Comparison of ENCODE assay signal across 27 cellular contexts in the genomic region with DNA sequence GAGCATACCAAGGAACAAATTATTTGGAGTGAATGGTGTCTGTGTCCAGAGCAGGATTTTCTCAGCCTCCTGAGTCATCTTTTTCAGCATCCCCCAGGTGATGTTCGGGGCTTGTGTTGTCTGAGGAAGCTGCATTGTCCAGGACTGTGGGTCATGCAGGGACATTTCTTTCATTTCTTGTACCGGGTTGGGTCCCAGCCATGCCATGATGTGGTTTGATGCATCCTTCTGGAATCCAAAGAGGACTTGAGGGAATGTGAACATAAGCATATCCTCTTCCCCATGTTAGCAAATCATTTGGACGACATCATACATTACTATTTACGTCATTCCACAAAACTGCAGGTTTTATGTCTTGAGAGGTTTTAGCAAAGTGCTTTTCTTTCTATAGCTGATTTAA.
DNase-seq lines count a peak whose midpoint lies in the region; TF ChIP-seq lines count a peak whose summit lies in the region.
"Had no signal": no experiment of that assay in that cellular context is flagged by ENCODE, and none has a peak within 500 bp of the region (broad histone marks: within the 10 kb centered on the region; RNA-seq: fewer than 3 reads in every experiment).

No MANE protein-coding gene starts in this region.

- POLR2A ChIA-PET in SK-N-SH (lab: Yijun Ruan, JAX): no interaction called here

- no peak overlapping the region for H3K27ac ChIP-seq in GM23248
- no peak overlapping the region for H3K27ac ChIP-seq in SK-N-SH (ENCODE audit: low read depth in 2 of 2, low read length in 1 of 2)
- H3K27ac ChIP-seq: A549, breast epithelium, pancreas, thoracic aorta, uterus had no signal

- H3K4me2 ChIP-seq in GM23248 (ENCODE audit: unreplicated experiment) (no peak overlapping the region), SK-N-SH (no peak overlapping the region; the same call in 1 of the 2 replicates)
- H3K4me2 ChIP-seq: A549 had no signal

- H3K4me3 ChIP-seq in GM23248 (no peak overlapping the region), SK-N-SH (ENCODE audit: low read depth in 2 of 2, low read length in 1 of 2) (no peak overlapping the region)
- H3K4me3 ChIP-seq: A549, breast epithelium, pancreas, thoracic aorta, uterus had no signal

- H2AFZ ChIP-seq in GM23248: no peak overlapping the region
- H2AFZ ChIP-seq in SK-N-SH (ENCODE audit: low read depth): no peak overlapping the region

- TF ChIP-seq RAD21 in SK-N-SH (IDR thresholded peaks at IDR 0.05; ENCODE audit: low read length): no peak

- TF ChIP-seq EP300 in SK-N-SH (IDR thresholded peaks at IDR 0.05; ENCODE audit: borderline replicate concordance in 1 of 2, low read depth in 1 of 2, low read length in 1 of 2): peak in 1 of 2 experiments; percentile 35; a peak in 1 of 4 replicates

- DNase-seq in AG08395 (ENCODE audit: low spot score): peak; percentile 38
- DNase-seq in GM23248: peak; percentile 34
- DNase-seq in SK-N-SH: no peak
- peak; percentile 17 for DNase-seq in iris pigment epithelial cell (ENCODE audit: low read depth)
- no peak for DNase-seq in activated CD4-positive, alpha-beta T cell treated with anti-CD3 and anti-CD28 coated beads, Interleukin-2, amount 50 U/mL, for 4 hours
- DNase-seq in inferior parietal cortex (ENCODE audit: extremely low spot score): no peak
- no peak for DNase-seq in NCI-H1105 treated with DMSO at 0.1 percent for 48 hours (lab: John Stamatoyannopoulos, UW)
- DNase-seq in NCI-H2196 (lab: John Stamatoyannopoulos, UW; ENCODE audit: unreplicated experiment): no peak
- DNase-seq: activated naive CD4-positive, alpha-beta T cell treated with anti-CD3 and anti-CD28 coated beads, Interleukin-2, amount 10 ng/mL, durations not matched to agents 7 days and 5 days; amygdala; BE2C; effector CD4-positive, alpha-beta T cell; immature natural killer cell; Karpas-422; mesendoderm; NCI-H146; NCI-H446; NCI-H748 treated with DMSO at 0.1 percent for 48 hours; pancreas; SHP77; small intestine; stimulated activated CD4-positive, alpha-beta T cell treated with anti-CD3 and anti-CD28 coated beads, Interleukin-1b, Interleukin-23, amount 100 ng/mL, for 48 hours; stimulated activated naive CD8-positive, alpha-beta T cell treated with anti-CD3 and anti-CD28 coated beads, Interleukin-15, Interleukin-2, amounts not matched to agents 100 U/mL and 50 U/mL, for 24 hours; uterus had no signal

- in situ Hi-C loops in GM23248 (cut with MboI): no loop called here

- CTCF ChIA-PET in SK-N-SH (lab: Yijun Ruan, JAX): no interaction called here

- TF ChIP-seq CTCF in SK-N-SH (IDR thresholded peaks at IDR 0.05): no peak

- no peaks in the 10 kb centered on the region for H3F3A ChIP-seq in GM23248 (ENCODE audit: insufficient read depth)
- no peaks in the 10 kb centered on the region for H3F3A ChIP-seq in SK-N-SH (replicated peaks; ENCODE audit: insufficient read depth)

- H3K36me3 ChIP-seq in GM23248 (ENCODE audit: low read depth) (no peaks in the 10 kb centered on the region), SK-N-SH (replicated peaks in 1 of 2; ENCODE audit: control insufficient read depth in 1 of 2, insufficient read depth in 2 of 2, low read length in 1 of 2) (peaks cover 0 to 28% of the 10 kb centered on the region in 2 experiments)
- H3K36me3 ChIP-seq: BE2C, breast epithelium, pancreas, thoracic aorta, uterus had no signal

- no peaks in the 10 kb centered on the region for H3K9me3 ChIP-seq in GM23248 (ENCODE audit: low read depth)
- peaks cover 17% of the 10 kb centered on the region for H3K9me3 ChIP-seq in SK-N-SH
- H3K9me3 ChIP-seq: BE2C, pancreas, thoracic aorta had no signal

- H4K20me1 ChIP-seq in GM23248 (ENCODE audit: insufficient read depth) (no peaks in the 10 kb centered on the region), SK-N-SH (ENCODE audit: insufficient read depth) (no peaks in the 10 kb centered on the region)

- H3K79me2 ChIP-seq in GM23248 (ENCODE audit: insufficient read depth) (no peaks in the 10 kb centered on the region), SK-N-SH (ENCODE audit: insufficient read depth) (no peaks in the 10 kb centered on the region)

- H3K9ac ChIP-seq in GM23248 (no peak overlapping the region), SK-N-SH (no peak overlapping the region)

- 35 to 54% methylated on average over 4 of the region's 4 CpGs for WGBS in GM23248 (ENCODE audit: low coverage in 1 of 2, low lambda C conversion rate in 2 of 2, missing lambda C conversion rate in 2 of 2), 2 experiments
- WGBS in SK-N-SH (ENCODE audit: low lambda C conversion rate): 62% methylated on average over 3 of the region's 4 CpGs

- H3K4me1 ChIP-seq in GM23248 (ENCODE audit: insufficient read depth) (no peaks in the 10 kb centered on the region), SK-N-SH (ENCODE audit: control insufficient read depth in 1 of 2, insufficient read depth in 2 of 2, low read depth in 1 of 2, low read length in 1 of 2) (0 out of 4 replicates have a peak, but pooled peaks cover 0 to 4% of the 10 kb centered on the region in 2 experiments)
- H3K4me1 ChIP-seq: A549, BE2C, breast epithelium, pancreas, uterus had no signal

- H3K9me2 ChIP-seq in GM23248 (ENCODE audit: insufficient read depth) (no peaks in the 10 kb centered on the region), SK-N-SH (no peaks in the 10 kb centered on the region)

- H3K27me3 ChIP-seq in GM23248 (replicated peaks; ENCODE audit: insufficient read depth) (no peaks in the 10 kb centered on the region), SK-N-SH (ENCODE audit: insufficient read depth) (no peaks in the 10 kb centered on the region)
- H3K27me3 ChIP-seq: BE2C, breast epithelium, pancreas, uterus had no signal

TF ChIP-seq in SK-N-SH, 30 proteins besides CTCF, POLR2A, EP300 and RAD21 (continues in another document):
- TF ChIP-seq, protein P1, sequence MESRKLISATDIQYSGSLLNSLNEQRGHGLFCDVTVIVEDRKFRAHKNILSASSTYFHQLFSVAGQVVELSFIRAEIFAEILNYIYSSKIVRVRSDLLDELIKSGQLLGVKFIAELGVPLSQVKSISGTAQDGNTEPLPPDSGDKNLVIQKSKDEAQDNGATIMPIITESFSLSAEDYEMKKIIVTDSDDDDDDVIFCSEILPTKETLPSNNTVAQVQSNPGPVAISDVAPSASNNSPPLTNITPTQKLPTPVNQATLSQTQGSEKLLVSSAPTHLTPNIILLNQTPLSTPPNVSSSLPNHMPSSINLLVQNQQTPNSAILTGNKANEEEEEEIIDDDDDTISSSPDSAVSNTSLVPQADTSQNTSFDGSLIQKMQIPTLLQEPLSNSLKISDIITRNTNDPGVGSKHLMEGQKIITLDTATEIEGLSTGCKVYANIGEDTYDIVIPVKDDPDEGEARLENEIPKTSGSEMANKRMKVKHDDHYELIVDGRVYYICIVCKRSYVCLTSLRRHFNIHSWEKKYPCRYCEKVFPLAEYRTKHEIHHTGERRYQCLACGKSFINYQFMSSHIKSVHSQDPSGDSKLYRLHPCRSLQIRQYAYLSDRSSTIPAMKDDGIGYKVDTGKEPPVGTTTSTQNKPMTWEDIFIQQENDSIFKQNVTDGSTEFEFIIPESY (IDR thresholded peaks at IDR 0.05; ENCODE audit: borderline replicate concordance, low read depth): no peak
- no peak for TF ChIP-seq YY1 (IDR thresholded peaks at IDR 0.05; ENCODE audit: low read depth)
- TF ChIP-seq POLR2AphosphoS5 (IDR thresholded peaks at IDR 0.05; ENCODE audit: low read depth, low read length): no peak
- TF ChIP-seq FOXJ3 (CRISPR knock-in tag; IDR thresholded peaks at IDR 0.05): no peak
- TF ChIP-seq GABPA (IDR thresholded peaks at IDR 0.05; ENCODE audit: low read depth): no peak
- no peak for TF ChIP-seq SIN3A (IDR thresholded peaks at IDR 0.05; ENCODE audit: borderline replicate concordance, low read depth, low read length)
- no peak for TF ChIP-seq RFX5 (IDR thresholded peaks at IDR 0.05; ENCODE audit: low read length)
- no peak for TF ChIP-seq SMC3 (IDR thresholded peaks at IDR 0.05; ENCODE audit: low read depth, low read length)
- TF ChIP-seq, protein P2, sequence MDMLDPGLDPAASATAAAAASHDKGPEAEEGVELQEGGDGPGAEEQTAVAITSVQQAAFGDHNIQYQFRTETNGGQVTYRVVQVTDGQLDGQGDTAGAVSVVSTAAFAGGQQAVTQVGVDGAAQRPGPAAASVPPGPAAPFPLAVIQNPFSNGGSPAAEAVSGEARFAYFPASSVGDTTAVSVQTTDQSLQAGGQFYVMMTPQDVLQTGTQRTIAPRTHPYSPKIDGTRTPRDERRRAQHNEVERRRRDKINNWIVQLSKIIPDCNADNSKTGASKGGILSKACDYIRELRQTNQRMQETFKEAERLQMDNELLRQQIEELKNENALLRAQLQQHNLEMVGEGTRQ (IDR thresholded peaks at IDR 0.05; ENCODE audit: borderline replicate concordance, low read depth, low read length): no peak
- TF ChIP-seq MEF2A (IDR thresholded peaks at IDR 0.05; ENCODE audit: borderline replicate concordance, low read depth): no peak
- TF ChIP-seq EZH2phosphoT487 (IDR thresholded peaks at IDR 0.05; ENCODE audit: borderline replicate concordance, low read depth): no peak
- TF ChIP-seq TAF1 (IDR thresholded peaks at IDR 0.05; ENCODE audit: borderline replicate concordance, low read depth, low read length): no peak
- TF ChIP-seq, protein P3, sequence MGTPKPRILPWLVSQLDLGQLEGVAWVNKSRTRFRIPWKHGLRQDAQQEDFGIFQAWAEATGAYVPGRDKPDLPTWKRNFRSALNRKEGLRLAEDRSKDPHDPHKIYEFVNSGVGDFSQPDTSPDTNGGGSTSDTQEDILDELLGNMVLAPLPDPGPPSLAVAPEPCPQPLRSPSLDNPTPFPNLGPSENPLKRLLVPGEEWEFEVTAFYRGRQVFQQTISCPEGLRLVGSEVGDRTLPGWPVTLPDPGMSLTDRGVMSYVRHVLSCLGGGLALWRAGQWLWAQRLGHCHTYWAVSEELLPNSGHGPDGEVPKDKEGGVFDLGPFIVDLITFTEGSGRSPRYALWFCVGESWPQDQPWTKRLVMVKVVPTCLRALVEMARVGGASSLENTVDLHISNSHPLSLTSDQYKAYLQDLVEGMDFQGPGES (IDR thresholded peaks at IDR 0.05; ENCODE audit: low read depth, low read length): no peak
- TF ChIP-seq, protein P4, sequence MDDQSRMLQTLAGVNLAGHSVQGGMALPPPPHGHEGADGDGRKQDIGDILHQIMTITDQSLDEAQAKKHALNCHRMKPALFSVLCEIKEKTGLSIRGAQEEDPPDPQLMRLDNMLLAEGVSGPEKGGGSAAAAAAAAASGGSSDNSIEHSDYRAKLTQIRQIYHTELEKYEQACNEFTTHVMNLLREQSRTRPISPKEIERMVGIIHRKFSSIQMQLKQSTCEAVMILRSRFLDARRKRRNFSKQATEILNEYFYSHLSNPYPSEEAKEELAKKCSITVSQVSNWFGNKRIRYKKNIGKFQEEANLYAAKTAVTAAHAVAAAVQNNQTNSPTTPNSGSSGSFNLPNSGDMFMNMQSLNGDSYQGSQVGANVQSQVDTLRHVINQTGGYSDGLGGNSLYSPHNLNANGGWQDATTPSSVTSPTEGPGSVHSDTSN (IDR thresholded peaks at IDR 0.05): peak; percentile 19; the same call in 1 of the 2 replicates
- TF ChIP-seq RXRA (IDR thresholded peaks at IDR 0.05; ENCODE audit: borderline replicate concordance, low read depth): no peak
- TF ChIP-seq JUND (IDR thresholded peaks at IDR 0.05): peak; percentile 11; the same call in 1 of the 2 replicates

Comparison
In these comparisons a context has a peak if more than half of its experiments do, and no peak if none do; other contexts are left out.
1. DNase-seq: peak in AG08395 (single experiment), GM23248 (single experiment) and iris pigment epithelial cell (single experiment); none in SK-N-SH (single experiment), activated CD4-positive, alpha-beta T cell treated with anti-CD3 and anti-CD28 coated beads, Interleukin-2, amount 50 U/mL, for 4 hours (0 of 2), inferior parietal cortex (single experiment), NCI-H1105 treated with DMSO at 0.1 percent for 48 hours (single experiment) and NCI-H2196 (single experiment).